Comparison of ENCODE assay signal across 8 cellular contexts in genomic region chr5:134873494-134873893, GRCh38. TPM values are rescaled to one million over a fixed set of nuclear protein-coding genes. Genes with fewer than 3 reads are reported as not detected.
A peak's percentile ranks its signal among the peaks of the same experiment; 100 is the strongest.
DNase-seq lines count a peak whose midpoint lies in the region; ATAC-seq and TF ChIP-seq lines count a peak whose summit lies in the region.

No MANE protein-coding gene starts in this region.

- peak overlapping the region; percentile 98 for H3K4me3 Mint-ChIP-seq in activated naive CD4-positive, alpha-beta T cell treated with anti-CD3 and anti-CD28 coated beads, Interleukin-2, amount 10 ng/mL, durations not matched to agents 7 days and 5 days

- no peak overlapping the region for H3K23ac ChIP-seq in mesenchymal stem cell (ENCODE audit: low read length in 2 of 2)

- peak overlapping the region; percentile 92 for H4K8ac ChIP-seq in mesenchymal stem cell (ENCODE audit: low read length)

- H3K4me3 ChIP-seq in heart right ventricle: peak overlapping the region in 9 of 10 donors; percentile 80 to 98 (median 88)
- peak overlapping the region in 1 of 2 experiments; percentile 94 for H3K4me3 ChIP-seq in mesenchymal stem cell (ENCODE audit: insufficient read depth in 1 of 2, low read depth in 1 of 2, low read length in 2 of 2)
- H3K4me3 ChIP-seq in upper lobe of left lung: peak overlapping the region in 3 of 4 donors; percentile 86 to 93 (median 87)

- H3K4ac ChIP-seq in mesenchymal stem cell (ENCODE audit: low read depth in 1 of 2, low read length in 2 of 2): peak overlapping the region in 1 of 2 experiments; percentile 47

- H3K27ac ChIP-seq in heart right ventricle (peak overlapping the region; percentile 92 to 99 (median 96)), mesenchymal stem cell (ENCODE audit: low read length, poor library complexity, severe bottlenecking) (no peak overlapping the region), upper lobe of left lung (peak overlapping the region; percentile 93 to 97 (median 96))

- H3K27ac Mint-ChIP-seq in activated naive CD4-positive, alpha-beta T cell treated with anti-CD3 and anti-CD28 coated beads, Interleukin-2, amount 10 ng/mL, durations not matched to agents 7 days and 5 days: peak overlapping the region; percentile 96

- no peak for TF ChIP-seq EP300 in upper lobe of left lung (IDR thresholded peaks at IDR 0.05)

- no peak overlapping the region for H4K91ac ChIP-seq in mesenchymal stem cell (ENCODE audit: low read length)

- H3K9me3 ChIP-seq in heart right ventricle (no peaks in the 10 kb centered on the region), mesenchymal stem cell (ENCODE audit: control insufficient read depth, low read length) (no peaks in the 10 kb centered on the region), upper lobe of left lung (no peaks in the 10 kb centered on the region)

- no peak overlapping the region for H3K18ac ChIP-seq in mesenchymal stem cell (ENCODE audit: low read depth in 1 of 2, low read length in 2 of 2)

- H2BK120ac ChIP-seq in mesenchymal stem cell (ENCODE audit: low read depth, low read length): no peak overlapping the region

- no peak overlapping the region for H2BK15ac ChIP-seq in mesenchymal stem cell (ENCODE audit: low read depth, poor library complexity, severe bottlenecking)

- H3K4me1 ChIP-seq in heart right ventricle (peaks cover 3 to 33% (median 20%) of the 10 kb centered on the region in 9 donors), mesenchymal stem cell (ENCODE audit: control insufficient read depth, insufficient read depth, low read depth, low read length) (peaks cover 6% of the 10 kb centered on the region), upper lobe of left lung (peaks cover 9 to 27% (median 24%) of the 10 kb centered on the region in 4 donors)

- no peak overlapping the region for H2AFZ ChIP-seq in mesenchymal stem cell (ENCODE audit: low read depth, low read length)

- H3K9me3 Mint-ChIP-seq in activated naive CD4-positive, alpha-beta T cell treated with anti-CD3 and anti-CD28 coated beads, Interleukin-2, amount 10 ng/mL, durations not matched to agents 7 days and 5 days: no peaks in the 10 kb centered on the region

- peaks cover 22% of the 10 kb centered on the region for H3K36me3 Mint-ChIP-seq in activated naive CD4-positive, alpha-beta T cell treated with anti-CD3 and anti-CD28 coated beads, Interleukin-2, amount 10 ng/mL, durations not matched to agents 7 days and 5 days

- CTCF ChIA-PET in activated naive CD4-positive, alpha-beta T cell treated with anti-CD3 and anti-CD28 coated beads, Interleukin-2, amount 10 ng/mL, durations not matched to agents 7 days and 5 days (lab: Charles Lee): interaction anchor here (1.0 to 1.6 kb wide), 4 partner anchors 13 to 225 kb away, joined by 3 to 7 read pairs (median 4); partner anchors contain the start of genes PCBD2 and SEC24A

- no peak for TF ChIP-seq CTCF in heart right ventricle (IDR thresholded peaks at IDR 0.05)
- TF ChIP-seq CTCF in upper lobe of left lung (IDR thresholded peaks at IDR 0.05): no peak

- peak overlapping the region; percentile 91 for H3K9ac ChIP-seq in mesenchymal stem cell (ENCODE audit: low read length)

- H2AK5ac ChIP-seq in mesenchymal stem cell (ENCODE audit: low read length, severe bottlenecking): peak overlapping the region; percentile 26

- ATAC-seq in heart right ventricle: no peak
- no peak for ATAC-seq in left cardiac atrium
- ATAC-seq in upper lobe of left lung (ENCODE audit: low FRiP score in 2 of 2): no peak
- ATAC-seq in GM19324 (IDR thresholded peaks at IDR 0.05; ENCODE audit: low FRiP score, unreplicated experiment): no peak
- ATAC-seq in HG03159 (IDR thresholded peaks at IDR 0.05; ENCODE audit: unreplicated experiment): no peak

- DNase-seq in heart right ventricle (no peak), left cardiac atrium (no peak), mesenchymal stem cell (no peak), upper lobe of left lung (no peak), superior temporal gyrus (ENCODE audit: extremely low spot score) (no peak)
- peak; percentile 38 for DNase-seq in activated naive CD4-positive, alpha-beta T cell treated with anti-CD3 and anti-CD28 coated beads, Interleukin-2, amount 10 ng/mL, durations not matched to agents 7 days and 5 days

- intact Hi-C loops in heart right ventricle (cut with DNase I) (no loop called here), left cardiac atrium (cut with DNase I) (no loop called here)

- 86 to 89% methylated on average over 6 of the region's 6 CpGs for WGBS in heart right ventricle, 2 donors
- 100% methylated on average over 4 of the region's 6 CpGs for WGBS in mesenchymal stem cell
- 88 to 93% methylated on average over 6 of the region's 6 CpGs for WGBS in upper lobe of left lung, 2 donors

- H3K79me1 ChIP-seq in mesenchymal stem cell (replicated peaks; ENCODE audit: low read length, poor library complexity, severe bottlenecking): peaks cover 19% of the 10 kb centered on the region

- H3K14ac ChIP-seq in mesenchymal stem cell (ENCODE audit: low read length in 2 of 2): no peak overlapping the region

- H3K4me2 ChIP-seq in mesenchymal stem cell (ENCODE audit: low read length, poor library complexity, severe bottlenecking): no peak overlapping the region

- H3K4me1 Mint-ChIP-seq in activated naive CD4-positive, alpha-beta T cell treated with anti-CD3 and anti-CD28 coated beads, Interleukin-2, amount 10 ng/mL, durations not matched to agents 7 days and 5 days: peaks cover 42% of the 10 kb centered on the region

- no peaks in the 10 kb centered on the region for H3K27me3 ChIP-seq in heart right ventricle
- H3K27me3 ChIP-seq in mesenchymal stem cell (ENCODE audit: control insufficient read depth in 1 of 2, insufficient read depth in 1 of 2, low read length in 2 of 2): no peaks in the 10 kb centered on the region
- no peaks in the 10 kb centered on the region for H3K27me3 ChIP-seq in upper lobe of left lung

- H3K36me3 ChIP-seq in heart right ventricle (peaks cover 0 to 2% (median 0%) of the 10 kb centered on the region in 9 donors), mesenchymal stem cell (ENCODE audit: control insufficient read depth in 1 of 2, insufficient read depth in 2 of 2, low read depth in 1 of 2, low read length in 2 of 2) (peaks cover 0 to 9% of the 10 kb centered on the region in 2 experiments), upper lobe of left lung (no peaks in the 10 kb centered on the region)

- no peaks in the 10 kb centered on the region for H3K27me3 Mint-ChIP-seq in activated naive CD4-positive, alpha-beta T cell treated with anti-CD3 and anti-CD28 coated beads, Interleukin-2, amount 10 ng/mL, durations not matched to agents 7 days and 5 days

- TF ChIP-seq POLR2A in upper lobe of left lung (IDR thresholded peaks at IDR 0.05): no peak

- H2BK5ac ChIP-seq in mesenchymal stem cell (ENCODE audit: low read depth, low read length, poor library complexity, severe bottlenecking): no peak overlapping the region

- no peak overlapping the region for H2BK12ac ChIP-seq in mesenchymal stem cell (ENCODE audit: low read length in 2 of 2)

RNA-seq across cellular contexts. Expression of gene TXNDC15, which starts 0.7 kb away (rescaled TPM):
- total RNA-seq in heart right ventricle (10 to 100 TPM; 37.5 to 72.0 (median 51.1) TPM), left cardiac atrium (10 to 100 TPM; 56.3 to 69.2 TPM), upper lobe of left lung (10 to 100 TPM; 49.6 to 78.4 (median 67.2) TPM)
- polyA plus RNA-seq in heart right ventricle: 10 to 100 TPM; 62.8 to 72.7 TPM
- 125 TPM for polyA plus RNA-seq in mesenchymal stem cell (2013, experiment 1 of 2)
- 134 TPM for polyA plus RNA-seq in mesenchymal stem cell (2013, experiment 2 of 2)

RNA-seq across cellular contexts. Expression of gene C5orf24, which starts 27.7 kb away (rescaled TPM):
- total RNA-seq in heart right ventricle (10 to 100 TPM; 20.6 to 31.2 (median 23.5) TPM), left cardiac atrium (10 to 100 TPM; 27.9 to 31.1 TPM), upper lobe of left lung (10 to 100 TPM; 22.5 to 56.4 (median 35.5) TPM)
- 10 to 100 TPM; 12.0 to 20.1 TPM for polyA plus RNA-seq in heart right ventricle
- 54.6 TPM for polyA plus RNA-seq in mesenchymal stem cell (2013, experiment 1 of 2)
- 55.4 TPM for polyA plus RNA-seq in mesenchymal stem cell (2013, experiment 2 of 2)

RNA-seq across cellular contexts. Expression of gene PCBD2, which starts 31.4 kb away (rescaled TPM):
- total RNA-seq in heart right ventricle (10 to 100 TPM; 15.9 to 36.4 (median 26.8) TPM), left cardiac atrium (10 to 100 TPM; 17.3 to 18.8 TPM), upper lobe of left lung (10 to 100 TPM in 2 of 6 donors, 1 to 10 TPM in 4; 8.4 to 14.4 (median 9.1) TPM)
- polyA plus RNA-seq in heart right ventricle: 1 to 10 TPM; 6.9 to 7.8 TPM
- 4.8 TPM for polyA plus RNA-seq in mesenchymal stem cell (2013, experiment 1 of 2)
- 4.6 TPM for polyA plus RNA-seq in mesenchymal stem cell (2013, experiment 2 of 2)
